1 cellular context compared by ENCODE assay signal in genomic region chr14:103735022-103735421, GRCh38.
TF ChIP-seq lines count a peak whose summit lies in the region.

No MANE protein-coding gene starts in this region.

TF ChIP-seq in endothelial cell of umbilical vein, 7 proteins besides CTCF, POLR2A, EP300 and RAD21:
- TF ChIP-seq MYC (IDR thresholded peaks at IDR 0.05; ENCODE audit: low read depth, low read length) (no peak), POLR2AphosphoS5 (IDR thresholded peaks at IDR 0.05; ENCODE audit: insufficient read depth, low read depth, low read length) (no peak), JUN (IDR thresholded peaks at IDR 0.05; ENCODE audit: borderline replicate concordance, insufficient read depth, insufficient read length, low read depth) (no peak), MAX (IDR thresholded peaks at IDR 0.05; ENCODE audit: insufficient read depth, insufficient read length) (no peak), GATA2 (IDR thresholded peaks at IDR 0.05; ENCODE audit: insufficient read depth, insufficient read length, low read depth, low read length) (no peak), FOS (IDR thresholded peaks at IDR 0.05; ENCODE audit: borderline replicate concordance, insufficient read depth, low read length) (no peak), EZH2 (IDR thresholded peaks at IDR 0.05; ENCODE audit: borderline replicate concordance, low read depth, low read length, severe bottlenecking) (no peak)
